In the genomic region with DNA sequence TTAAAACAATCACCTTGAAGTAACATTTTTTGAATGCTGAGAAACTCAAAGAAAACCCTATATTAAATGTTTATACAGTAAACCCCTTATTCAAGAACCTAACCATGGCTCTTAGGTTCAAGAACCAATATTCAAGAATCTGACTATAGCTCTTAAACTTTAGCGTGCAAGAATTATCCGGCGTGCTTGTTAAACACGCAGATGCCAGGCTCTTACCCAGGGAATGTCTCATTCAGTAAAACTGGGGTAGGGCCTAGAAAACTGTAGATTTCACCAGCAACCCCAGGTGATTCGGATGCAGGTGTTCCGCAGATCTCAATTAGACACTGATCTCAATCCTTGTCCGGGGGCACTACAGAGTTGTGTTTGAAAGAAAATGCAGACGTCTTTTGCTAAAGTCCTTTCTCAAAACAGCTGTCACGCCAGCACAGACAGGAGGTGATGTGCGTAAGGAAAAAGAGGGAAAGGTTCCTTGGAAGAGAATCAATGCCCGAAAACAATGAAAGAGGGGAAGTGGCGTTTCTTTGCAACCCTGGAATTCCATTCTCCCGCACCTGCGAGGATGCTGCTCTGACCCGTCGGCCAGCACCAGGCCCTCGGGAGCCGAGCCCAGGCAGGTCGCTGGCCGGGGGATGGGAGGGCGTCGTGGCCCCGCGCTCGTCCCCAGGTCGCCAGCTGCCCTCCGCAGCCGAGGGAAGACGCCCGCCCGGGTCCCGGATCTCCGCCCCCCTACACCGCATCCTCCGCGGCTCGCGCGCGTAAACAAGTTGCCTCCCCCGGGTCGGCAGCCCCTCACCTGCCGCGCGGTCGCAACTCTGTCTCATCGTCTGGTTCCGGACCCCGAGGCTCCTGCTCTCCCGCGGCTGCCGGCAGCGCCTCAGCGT, we compare ENCODE assay signal across 8 cellular contexts. TPM values are rescaled to one million over a fixed set of nuclear protein-coding genes. Genes with fewer than 3 reads are reported as not detected.
DNase-seq lines count a peak whose midpoint lies in the region; ATAC-seq and TF ChIP-seq lines count a peak whose summit lies in the region.

No MANE protein-coding gene starts in this region.

- intact Hi-C loops in right cardiac atrium (cut with DNase I): no loop called here

- H3K4me1 ChIP-seq in adipocyte (ENCODE audit: control insufficient read depth, insufficient read depth, low read length) (peaks cover 23% of the 10 kb centered on the region), right cardiac atrium (ENCODE audit: control insufficient read depth, insufficient read depth, low read length) (peaks cover 7% of the 10 kb centered on the region)

- ATAC-seq in HG02852 (IDR thresholded peaks at IDR 0.05; ENCODE audit: unreplicated experiment): peak; percentile 4
- ATAC-seq in right cardiac atrium: no peak
- no peak for ATAC-seq in GM21367 (IDR thresholded peaks at IDR 0.05; ENCODE audit: unreplicated experiment)

- H3K27ac ChIP-seq in right cardiac atrium (ENCODE audit: low read length): peak overlapping the region; percentile 73

- TF ChIP-seq CTCF in GM10266 (IDR thresholded peaks at IDR 0.05; ENCODE audit: control insufficient read depth, insufficient read depth, low read depth, missing control alignments) (no peak), retinal pigment epithelial cell (conservative IDR thresholded peaks at IDR 0.05; ENCODE audit: low read depth, low read length) (no peak)

- no peaks in the 10 kb centered on the region for H3K27me3 ChIP-seq in adipocyte (replicated peaks; ENCODE audit: control insufficient read depth, insufficient read depth, low read length)
- no peaks in the 10 kb centered on the region for H3K27me3 ChIP-seq in right cardiac atrium (ENCODE audit: control insufficient read depth, insufficient read depth)

- no peaks in the 10 kb centered on the region for H3K36me3 ChIP-seq in adipocyte (ENCODE audit: control insufficient read depth, insufficient read depth, low read length, severe bottlenecking)

- H3K4me3 ChIP-seq in adipocyte (ENCODE audit: low read length) (peak overlapping the region; percentile 88), right cardiac atrium (ENCODE audit: low read length) (peak overlapping the region; percentile 68), retinal pigment epithelial cell (ENCODE audit: low read length) (peak overlapping the region; percentile 81)

- under 1% methylated on average over 54 of the region's 54 CpGs for WGBS in right cardiac atrium

- peak overlapping the region; percentile 89 for H3K9ac ChIP-seq in adipocyte (ENCODE audit: low read length)

- DNase-seq in GM10266 (ENCODE audit: extremely low spot score) (peak; percentile 31), RPMI8226 (peak; percentile 39), adipocyte (ENCODE audit: low read depth) (peak; percentile 58), right cardiac atrium (peak; percentile 44 to 74 (median 70)), retinal pigment epithelial cell (ENCODE audit: low read depth) (no peak), DMS153 treated with DMSO at 0.1 percent for 48 hours (lab: John Stamatoyannopoulos, UW; ENCODE audit: unreplicated experiment) (no peak)

- H3K9me3 ChIP-seq in adipocyte (ENCODE audit: control insufficient read depth, low read length) (no peaks in the 10 kb centered on the region), right cardiac atrium (ENCODE audit: control insufficient read depth, low read length) (no peaks in the 10 kb centered on the region)

RNA-seq across cellular contexts. Expression of gene EIF2AK3, which starts 0.9 kb away (rescaled TPM):
- total RNA-seq in right cardiac atrium: 10 to 100 TPM in 1 of 4 donors, 1 to 10 TPM in 3; 5.2 to 13.6 (median 8.8) TPM
- 3.9 TPM for polyA plus RNA-seq in right cardiac atrium

Comparison
In these comparisons a context has a peak if more than half of its experiments do, and no peak if none do; other contexts are left out.
1. DNase-seq: peak in GM10266 (single experiment), RPMI8226 (single experiment), adipocyte (single experiment) and right cardiac atrium (3 of 3); none in retinal pigment epithelial cell (single experiment) and DMS153 treated with DMSO at 0.1 percent for 48 hours (single experiment).
2. Peak in every context shown above with its lines, with median percentiles within 50 percentile points of each other: H3K4me3 ChIP-seq.